ENCODE assay signal across 4 cellular contexts in the genomic region with DNA sequence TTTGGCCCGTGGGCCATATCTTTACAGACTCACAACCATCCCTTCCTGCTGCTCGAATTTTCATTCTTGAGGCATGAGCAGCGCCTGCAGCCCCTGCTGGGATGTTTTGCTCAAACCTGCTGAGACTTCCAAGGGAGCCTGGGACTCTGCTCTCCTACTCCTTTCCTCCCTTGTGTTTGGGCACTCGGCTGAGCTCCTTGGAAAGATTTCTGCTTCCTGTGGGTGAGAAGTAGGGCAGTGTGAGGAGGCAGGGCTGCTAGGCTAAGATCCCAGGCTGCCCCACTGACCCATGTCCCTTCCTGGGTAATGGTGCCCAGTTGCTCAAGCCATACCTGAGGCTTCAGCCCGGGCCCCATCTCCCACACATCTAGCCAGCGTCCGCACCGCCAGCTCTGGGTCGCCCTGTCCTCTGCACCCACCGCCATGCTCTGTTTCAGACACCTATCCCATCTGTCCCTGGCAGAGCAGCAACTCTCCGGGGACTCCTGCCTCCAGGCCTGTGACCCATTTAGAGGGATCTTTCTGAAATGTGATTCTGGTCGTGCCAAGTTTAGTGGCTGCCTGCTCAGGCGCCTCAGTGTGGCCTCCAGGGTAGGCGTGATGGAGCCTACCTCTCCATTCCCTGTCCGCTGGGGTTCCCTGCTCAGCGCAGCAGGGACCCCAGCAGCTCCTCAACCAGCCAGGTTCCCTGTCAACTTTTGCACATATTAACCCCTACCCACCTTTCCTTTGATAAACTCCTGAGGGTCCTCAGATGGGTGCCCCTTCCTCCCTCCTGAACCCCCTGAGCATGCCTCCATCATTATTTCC.
A peak's percentile ranks its signal among the peaks of the same experiment; 100 is the strongest.
TF ChIP-seq lines count a peak whose summit lies in the region.

No MANE protein-coding gene starts in this region.

TF ChIP-seq in SK-N-SH, 30 proteins besides CTCF, POLR2A, EP300 and RAD21 (continues in another document):
- TF ChIP-seq, protein P1, sequence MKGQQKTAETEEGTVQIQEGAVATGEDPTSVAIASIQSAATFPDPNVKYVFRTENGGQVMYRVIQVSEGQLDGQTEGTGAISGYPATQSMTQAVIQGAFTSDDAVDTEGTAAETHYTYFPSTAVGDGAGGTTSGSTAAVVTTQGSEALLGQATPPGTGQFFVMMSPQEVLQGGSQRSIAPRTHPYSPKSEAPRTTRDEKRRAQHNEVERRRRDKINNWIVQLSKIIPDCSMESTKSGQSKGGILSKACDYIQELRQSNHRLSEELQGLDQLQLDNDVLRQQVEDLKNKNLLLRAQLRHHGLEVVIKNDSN (IDR thresholded peaks at IDR 0.05; ENCODE audit: borderline replicate concordance, low read depth) = no peak
- TF ChIP-seq, protein P2, sequence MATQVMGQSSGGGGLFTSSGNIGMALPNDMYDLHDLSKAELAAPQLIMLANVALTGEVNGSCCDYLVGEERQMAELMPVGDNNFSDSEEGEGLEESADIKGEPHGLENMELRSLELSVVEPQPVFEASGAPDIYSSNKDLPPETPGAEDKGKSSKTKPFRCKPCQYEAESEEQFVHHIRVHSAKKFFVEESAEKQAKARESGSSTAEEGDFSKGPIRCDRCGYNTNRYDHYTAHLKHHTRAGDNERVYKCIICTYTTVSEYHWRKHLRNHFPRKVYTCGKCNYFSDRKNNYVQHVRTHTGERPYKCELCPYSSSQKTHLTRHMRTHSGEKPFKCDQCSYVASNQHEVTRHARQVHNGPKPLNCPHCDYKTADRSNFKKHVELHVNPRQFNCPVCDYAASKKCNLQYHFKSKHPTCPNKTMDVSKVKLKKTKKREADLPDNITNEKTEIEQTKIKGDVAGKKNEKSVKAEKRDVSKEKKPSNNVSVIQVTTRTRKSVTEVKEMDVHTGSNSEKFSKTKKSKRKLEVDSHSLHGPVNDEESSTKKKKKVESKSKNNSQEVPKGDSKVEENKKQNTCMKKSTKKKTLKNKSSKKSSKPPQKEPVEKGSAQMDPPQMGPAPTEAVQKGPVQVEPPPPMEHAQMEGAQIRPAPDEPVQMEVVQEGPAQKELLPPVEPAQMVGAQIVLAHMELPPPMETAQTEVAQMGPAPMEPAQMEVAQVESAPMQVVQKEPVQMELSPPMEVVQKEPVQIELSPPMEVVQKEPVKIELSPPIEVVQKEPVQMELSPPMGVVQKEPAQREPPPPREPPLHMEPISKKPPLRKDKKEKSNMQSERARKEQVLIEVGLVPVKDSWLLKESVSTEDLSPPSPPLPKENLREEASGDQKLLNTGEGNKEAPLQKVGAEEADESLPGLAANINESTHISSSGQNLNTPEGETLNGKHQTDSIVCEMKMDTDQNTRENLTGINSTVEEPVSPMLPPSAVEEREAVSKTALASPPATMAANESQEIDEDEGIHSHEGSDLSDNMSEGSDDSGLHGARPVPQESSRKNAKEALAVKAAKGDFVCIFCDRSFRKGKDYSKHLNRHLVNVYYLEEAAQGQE (IDR thresholded peaks at IDR 0.05; ENCODE audit: low read depth, low read length) = no peak
- TF ChIP-seq RCOR1 (IDR thresholded peaks at IDR 0.05; ENCODE audit: low read length) = no peak
- TF ChIP-seq TEAD4 (IDR thresholded peaks at IDR 0.05; ENCODE audit: borderline replicate concordance, insufficient read depth) = no peak
- TF ChIP-seq, protein P3, sequence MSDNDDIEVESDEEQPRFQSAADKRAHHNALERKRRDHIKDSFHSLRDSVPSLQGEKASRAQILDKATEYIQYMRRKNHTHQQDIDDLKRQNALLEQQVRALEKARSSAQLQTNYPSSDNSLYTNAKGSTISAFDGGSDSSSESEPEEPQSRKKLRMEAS (IDR thresholded peaks at IDR 0.05; ENCODE audit: low read depth) = no peak
- no peak for TF ChIP-seq FOXJ3 (CRISPR knock-in tag; IDR thresholded peaks at IDR 0.05)
- no peak for TF ChIP-seq ELF1 (IDR thresholded peaks at IDR 0.05)
- no peak for TF ChIP-seq FOXM1 (IDR thresholded peaks at IDR 0.05; ENCODE audit: low read depth)
- no peak for TF ChIP-seq CHD2 (IDR thresholded peaks at IDR 0.05; ENCODE audit: low read length, partially characterized antibody)
- TF ChIP-seq RFX5 (IDR thresholded peaks at IDR 0.05; ENCODE audit: low read length) = no peak

TF ChIP-seq in SK-N-SH treated with all-trans-retinoic acid at 6 μM for 48 hours, 23 proteins besides CTCF, POLR2A, EP300 and RAD21:
- TF ChIP-seq RARB (CRISPR knock-in tag; IDR thresholded peaks at IDR 0.05) = no peak
- no peak for TF ChIP-seq TOX (CRISPR knock-in tag; IDR thresholded peaks at IDR 0.05; ENCODE audit: borderline replicate concordance)
- no peak for TF ChIP-seq ZC3H10 (CRISPR knock-in tag; IDR thresholded peaks at IDR 0.05)
- TF ChIP-seq ZFP3 (CRISPR knock-in tag; IDR thresholded peaks at IDR 0.05) = no peak
- TF ChIP-seq BACH2 (CRISPR knock-in tag; IDR thresholded peaks at IDR 0.05; ENCODE audit: borderline replicate concordance) = no peak
- no peak for TF ChIP-seq GLIS3 (CRISPR knock-in tag; IDR thresholded peaks at IDR 0.05)
- TF ChIP-seq, protein P4, sequence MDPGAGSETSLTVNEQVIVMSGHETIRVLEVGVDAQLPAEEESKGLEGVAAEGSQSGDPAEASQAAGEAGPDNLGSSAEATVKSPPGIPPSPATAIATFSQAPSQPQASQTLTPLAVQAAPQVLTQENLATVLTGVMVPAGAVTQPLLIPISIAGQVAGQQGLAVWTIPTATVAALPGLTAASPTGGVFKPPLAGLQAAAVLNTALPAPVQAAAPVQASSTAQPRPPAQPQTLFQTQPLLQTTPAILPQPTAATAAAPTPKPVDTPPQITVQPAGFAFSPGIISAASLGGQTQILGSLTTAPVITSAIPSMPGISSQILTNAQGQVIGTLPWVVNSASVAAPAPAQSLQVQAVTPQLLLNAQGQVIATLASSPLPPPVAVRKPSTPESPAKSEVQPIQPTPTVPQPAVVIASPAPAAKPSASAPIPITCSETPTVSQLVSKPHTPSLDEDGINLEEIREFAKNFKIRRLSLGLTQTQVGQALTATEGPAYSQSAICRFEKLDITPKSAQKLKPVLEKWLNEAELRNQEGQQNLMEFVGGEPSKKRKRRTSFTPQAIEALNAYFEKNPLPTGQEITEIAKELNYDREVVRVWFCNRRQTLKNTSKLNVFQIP (CRISPR knock-in tag; IDR thresholded peaks at IDR 0.05; ENCODE audit: borderline replicate concordance, low read depth) = no peak
- TF ChIP-seq TCF4 (CRISPR knock-in tag; IDR thresholded peaks at IDR 0.05; ENCODE audit: borderline replicate concordance) = no peak

TF ChIP-seq in WTC11, 78 proteins besides CTCF, POLR2A, EP300 and RAD21:
- TF ChIP-seq OVOL2 (CRISPR knock-in tag; IDR thresholded peaks at IDR 0.05; ENCODE audit: borderline replicate concordance) = no peak
- TF ChIP-seq ZNF423 (CRISPR knock-in tag; IDR thresholded peaks at IDR 0.05) = peak; percentile 78

TF ChIP-seq in HepG2, 621 proteins besides CTCF, POLR2A, EP300 and RAD21:
- TF ChIP-seq, protein P3 (IDR thresholded peaks at IDR 0.05) = no peak
- TF ChIP-seq ETV5 (CRISPR knock-in tag; IDR thresholded peaks at IDR 0.05; ENCODE audit: borderline replicate concordance) (no peak), MEF2D (CRISPR knock-in tag; IDR thresholded peaks at IDR 0.05) (no peak), AGO2 (optimal IDR thresholded peaks at IDR 0.05; ENCODE audit: low read depth, low read length) (peak; percentile 31), MATR3 (CRISPR knock-in tag; IDR thresholded peaks at IDR 0.05) (no peak), HMG20B (CRISPR knock-in tag; conservative IDR thresholded peaks at IDR 0.05) (0 out of 2 replicates have a peak, but pooled peaks have one; percentile 10)
- TF ChIP-seq, protein P5, sequence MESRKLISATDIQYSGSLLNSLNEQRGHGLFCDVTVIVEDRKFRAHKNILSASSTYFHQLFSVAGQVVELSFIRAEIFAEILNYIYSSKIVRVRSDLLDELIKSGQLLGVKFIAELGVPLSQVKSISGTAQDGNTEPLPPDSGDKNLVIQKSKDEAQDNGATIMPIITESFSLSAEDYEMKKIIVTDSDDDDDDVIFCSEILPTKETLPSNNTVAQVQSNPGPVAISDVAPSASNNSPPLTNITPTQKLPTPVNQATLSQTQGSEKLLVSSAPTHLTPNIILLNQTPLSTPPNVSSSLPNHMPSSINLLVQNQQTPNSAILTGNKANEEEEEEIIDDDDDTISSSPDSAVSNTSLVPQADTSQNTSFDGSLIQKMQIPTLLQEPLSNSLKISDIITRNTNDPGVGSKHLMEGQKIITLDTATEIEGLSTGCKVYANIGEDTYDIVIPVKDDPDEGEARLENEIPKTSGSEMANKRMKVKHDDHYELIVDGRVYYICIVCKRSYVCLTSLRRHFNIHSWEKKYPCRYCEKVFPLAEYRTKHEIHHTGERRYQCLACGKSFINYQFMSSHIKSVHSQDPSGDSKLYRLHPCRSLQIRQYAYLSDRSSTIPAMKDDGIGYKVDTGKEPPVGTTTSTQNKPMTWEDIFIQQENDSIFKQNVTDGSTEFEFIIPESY (CRISPR knock-in tag; IDR thresholded peaks at IDR 0.05) = peak; percentile 9; the same call in 1 of the 2 replicates
